1 cellular context compared by ENCODE assay signal in the genomic region with DNA sequence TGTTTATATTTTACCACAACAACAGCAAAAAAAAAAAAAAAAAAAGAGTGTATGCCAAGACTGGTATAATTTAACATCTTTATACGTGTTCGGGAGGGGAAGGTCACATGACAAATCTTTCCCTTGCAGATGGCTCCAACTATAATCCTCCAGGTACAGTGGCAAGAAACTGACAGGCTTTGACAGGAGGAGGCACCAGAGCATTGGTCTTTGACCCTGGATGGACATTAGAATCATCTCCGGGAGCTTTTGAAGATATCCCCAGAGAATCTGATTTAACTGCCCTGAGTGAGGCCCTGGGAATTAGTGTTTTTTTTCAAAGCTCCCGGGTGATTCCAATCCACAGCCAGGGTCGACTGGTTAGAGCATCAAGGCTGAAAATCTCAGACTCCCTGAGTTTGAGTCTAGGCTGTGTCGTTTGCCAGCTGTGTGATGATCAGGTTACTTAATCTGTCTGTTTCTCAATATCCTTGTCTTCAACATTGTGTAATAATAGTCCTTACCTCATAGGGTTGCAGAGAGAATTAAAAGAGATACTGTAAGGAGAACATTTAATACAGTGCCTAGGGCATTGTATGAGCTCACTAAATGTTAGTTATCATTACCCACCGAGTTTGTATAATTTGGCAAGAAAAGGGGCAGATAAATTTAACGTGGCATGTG.
TF ChIP-seq lines count a peak whose summit lies in the region.

No MANE protein-coding gene starts in this region.

TF ChIP-seq in H1, 55 proteins besides CTCF, POLR2A, EP300 and RAD21 (continued from another document):
- TF ChIP-seq KDM1A (IDR thresholded peaks at IDR 0.05; ENCODE audit: borderline replicate concordance, low read length): no peak
- TF ChIP-seq SP2 (IDR thresholded peaks at IDR 0.05; ENCODE audit: low read length): no peak
- no peak for TF ChIP-seq SAP30 (IDR thresholded peaks at IDR 0.05; ENCODE audit: insufficient read depth, insufficient replicate concordance, low read length)
- TF ChIP-seq SIN3A (conservative IDR thresholded peaks at IDR 0.05 in 1 of 2, IDR thresholded peaks at IDR 0.05 in 1 of 2; ENCODE audit: low read depth in 1 of 2, low read length in 2 of 2): no peak
- no peak for TF ChIP-seq CHD1 (IDR thresholded peaks at IDR 0.05; ENCODE audit: low read depth, low read length)
- no peak for TF ChIP-seq NANOG (IDR thresholded peaks at IDR 0.05; ENCODE audit: insufficient read depth, low read depth, low read length, poor library complexity, severe bottlenecking)
- TF ChIP-seq RFX5 (IDR thresholded peaks at IDR 0.05; ENCODE audit: borderline replicate concordance, low read depth, low read length): no peak
- no peak for TF ChIP-seq POLR2AphosphoS5 (IDR thresholded peaks at IDR 0.05; ENCODE audit: low read depth, low read length)
- TF ChIP-seq RXRA (IDR thresholded peaks at IDR 0.05; ENCODE audit: insufficient read depth, low read depth, low read length): no peak
- TF ChIP-seq TAF7 (optimal IDR thresholded peaks at IDR 0.05; ENCODE audit: borderline replicate concordance, low read depth, low read length): no peak
- no peak for TF ChIP-seq CHD2 (IDR thresholded peaks at IDR 0.05; ENCODE audit: low read length)
